Comparison of ENCODE assay signal across 8 cellular contexts in genomic region chr17:55089955-55090573, GRCh38.
DNase-seq lines count a peak whose midpoint lies in the region; ATAC-seq and TF ChIP-seq lines count a peak whose summit lies in the region.

No MANE protein-coding gene starts in this region.

- H3K9me2 ChIP-seq in hepatocyte (replicated peaks; ENCODE audit: insufficient read depth) = no peaks in the 10 kb centered on the region

- H3K27me3 ChIP-seq in hepatocyte = no peaks in the 10 kb centered on the region

- ATAC-seq in GM21390 (IDR thresholded peaks at IDR 0.05; ENCODE audit: unreplicated experiment) = peak; percentile 98
- peak; percentile 99 for ATAC-seq in HG03571 (IDR thresholded peaks at IDR 0.05; ENCODE audit: unreplicated experiment)
- no peak for ATAC-seq in left cardiac atrium

- H3K4me3 ChIP-seq in GM08714 (ENCODE audit: low read length) = peak overlapping the region; percentile 18; the same call in 1 of the 2 replicates
- H3K4me3 ChIP-seq in hepatocyte = no peak overlapping the region

- H3K9me3 ChIP-seq in hepatocyte (ENCODE audit: low read depth) = no peaks in the 10 kb centered on the region

- WGBS in hepatocyte (ENCODE audit: low lambda C conversion rate, missing lambda C conversion rate) = 56% methylated on average over 4 of the region's 4 CpGs

- no peaks in the 10 kb centered on the region for H4K20me1 ChIP-seq in hepatocyte (ENCODE audit: insufficient read depth, poor library complexity, severe bottlenecking)

- no peaks in the 10 kb centered on the region for H3K4me1 ChIP-seq in hepatocyte (ENCODE audit: insufficient read depth)

- peak; percentile 31 for DNase-seq in activated CD4-positive, alpha-beta T cell treated with anti-CD3 and anti-CD28 coated beads, Interleukin-2, amount 50 U/mL, for 1 hour
- peak; percentile 68 for DNase-seq in islet precursor cell
- no peak for DNase-seq in left cardiac atrium
- no peak for DNase-seq in hepatocyte (ENCODE audit: low spot score)
- no peak for DNase-seq in NCI-H1694 treated with DMSO at 0.1 percent for 48 hours (lab: John Stamatoyannopoulos, UW)

- no peak overlapping the region for H3K4me2 ChIP-seq in hepatocyte

- H3K79me2 ChIP-seq in hepatocyte = no peaks in the 10 kb centered on the region

- intact Hi-C loops in left cardiac atrium (cut with DNase I) = no loop called here

- H3K36me3 ChIP-seq in hepatocyte (replicated peaks; ENCODE audit: insufficient read depth, low read depth) = no peaks in the 10 kb centered on the region

- H2AFZ ChIP-seq in hepatocyte = no peak overlapping the region

- H3K27ac ChIP-seq in hepatocyte = no peak overlapping the region

- no peak for TF ChIP-seq CTCF in hepatocyte (IDR thresholded peaks at IDR 0.05; ENCODE audit: poor library complexity)

Comparison
In these comparisons a context has a peak if more than half of its experiments do, and no peak if none do; other contexts are left out.
1. ATAC-seq: peak in GM21390 (single experiment) and HG03571 (single experiment); none in left cardiac atrium (0 of 2).
2. DNase-seq: peak in activated CD4-positive, alpha-beta T cell treated with anti-CD3 and anti-CD28 coated beads, Interleukin-2, amount 50 U/mL, for 1 hour (single experiment) and islet precursor cell (single experiment); none in left cardiac atrium (single experiment), hepatocyte (single experiment) and NCI-H1694 treated with DMSO at 0.1 percent for 48 hours (single experiment).